14 cellular contexts compared by ENCODE assay signal in genomic region chr1:87717167-87717670, GRCh38.
DNase-seq lines count a peak whose midpoint lies in the region; ATAC-seq and TF ChIP-seq lines count a peak whose summit lies in the region.
"Had no signal": no experiment of that assay in that cellular context is flagged by ENCODE, and none has a peak within 500 bp of the region (broad histone marks: within the 10 kb centered on the region; RNA-seq: fewer than 3 reads in every experiment).

No MANE protein-coding gene starts in this region.

- H3K9me3 ChIP-seq in Loucy (ENCODE audit: insufficient read depth, low read depth, low read length), result no peaks in the 10 kb centered on the region
- no peaks in the 10 kb centered on the region for H3K9me3 ChIP-seq in RWPE2 (ENCODE audit: severe bottlenecking)
- H3K9me3 ChIP-seq: HAP-1 had no signal

- H3K4me3 ChIP-seq in Loucy (ENCODE audit: low read length, poor library complexity, severe bottlenecking) (no peak overlapping the region), RWPE2 (ENCODE audit: severe bottlenecking) (no peak overlapping the region)
- H3K4me3 ChIP-seq: HAP-1 had no signal

- peak overlapping the region; percentile 42 for H3K27ac ChIP-seq in RWPE2 (ENCODE audit: poor library complexity, severe bottlenecking)

- H3K36me3 Mint-ChIP-seq in mesothelial cell of epicardium, result no peaks in the 10 kb centered on the region
- H3K36me3 Mint-ChIP-seq: CD14-positive monocyte; CD8-positive, alpha-beta T cell had no signal

- H3K9ac ChIP-seq in Loucy (ENCODE audit: low read depth, low read length, poor library complexity, severe bottlenecking), result no peak overlapping the region

- peak overlapping the region; percentile 40 for H3K27ac Mint-ChIP-seq in mesothelial cell of epicardium
- H3K27ac Mint-ChIP-seq: CD14-positive monocyte; CD8-positive, alpha-beta T cell; HFFc6 had no signal

- H3K4me1 ChIP-seq in Loucy (ENCODE audit: insufficient read depth, low read length, poor library complexity, severe bottlenecking) (peaks cover 31% of the 10 kb centered on the region), RWPE2 (ENCODE audit: insufficient read depth, poor library complexity, severe bottlenecking) (no peaks in the 10 kb centered on the region)

- H3K79me2 ChIP-seq in Loucy (ENCODE audit: insufficient read depth, low read length), result no peaks in the 10 kb centered on the region

- no peaks in the 10 kb centered on the region for H3K9me3 Mint-ChIP-seq in mesothelial cell of epicardium
- H3K9me3 Mint-ChIP-seq: CD8-positive, alpha-beta T cell; HFFc6 had no signal

- H3F3A ChIP-seq in Loucy (ENCODE audit: low read depth), result no peaks in the 10 kb centered on the region

- H3K4me3 Mint-ChIP-seq in mesothelial cell of epicardium, result no peak overlapping the region
- H3K4me3 Mint-ChIP-seq: CD14-positive monocyte; CD8-positive, alpha-beta T cell; HFFc6 had no signal

- H2AFZ ChIP-seq in Loucy (ENCODE audit: low read length), result no peak overlapping the region

- DNase-seq in RWPE2 (ENCODE audit: low spot score) (no peak), mesothelial cell of epicardium (ENCODE audit: low spot score in 2 of 2, unreplicated experiment in 2 of 2) (no peak), hepatic stellate cell (ENCODE audit: low spot score) (no peak), NCI-H524 (lab: John Stamatoyannopoulos, UW) (no peak), activated gamma-delta T cell treated with Interleukin-2 at 50 U/mL for 16 hours (no peak)
- DNase-seq: CD8-positive, alpha-beta T cell; COR-L47; DMS153; DMS79 treated with DMSO at 0.1 percent for 48 hours; EL; HFFc6 had no signal

- no peaks in the 10 kb centered on the region for H4K20me1 ChIP-seq in Loucy (ENCODE audit: insufficient read depth, low read length, poor library complexity, severe bottlenecking)

- H3K9me2 ChIP-seq in Loucy (replicated peaks; ENCODE audit: low read depth, low read length), result no peaks in the 10 kb centered on the region

- no peaks in the 10 kb centered on the region for H3K27me3 ChIP-seq in Loucy (ENCODE audit: insufficient read depth, low read length, poor library complexity, severe bottlenecking)
- no peaks in the 10 kb centered on the region for H3K27me3 ChIP-seq in RWPE2 (ENCODE audit: insufficient read depth, poor library complexity, severe bottlenecking)

- H3K36me3 ChIP-seq in Loucy (ENCODE audit: insufficient read depth, low read length), result no peaks in the 10 kb centered on the region
- H3K36me3 ChIP-seq in RWPE2 (ENCODE audit: low read depth), result no peaks in the 10 kb centered on the region
- H3K36me3 ChIP-seq: HAP-1 had no signal

- ATAC-seq in RWPE2 (ENCODE audit: low read depth), result no peak
- ATAC-seq: CD8-positive, alpha-beta T cell had no signal

- H3K4me2 ChIP-seq in Loucy (ENCODE audit: low read depth, low read length, poor library complexity, severe bottlenecking), result peak overlapping the region; percentile 7

- H3K4me1 Mint-ChIP-seq in mesothelial cell of epicardium, result peaks cover 62% of the 10 kb centered on the region
- H3K4me1 Mint-ChIP-seq: CD14-positive monocyte had no signal

- no peaks in the 10 kb centered on the region for H3K27me3 Mint-ChIP-seq in mesothelial cell of epicardium (ENCODE audit: low read depth)

- TF ChIP-seq CTCF in Loucy (conservative IDR thresholded peaks at IDR 0.05; ENCODE audit: low read length), result no peak
- no peak for TF ChIP-seq CTCF in RWPE2 (IDR thresholded peaks at IDR 0.05; ENCODE audit: poor library complexity, severe bottlenecking)
- no peak for TF ChIP-seq CTCF in mesothelial cell of epicardium (IDR thresholded peaks at IDR 0.05; ENCODE audit: unreplicated experiment)
